In the genomic region with DNA sequence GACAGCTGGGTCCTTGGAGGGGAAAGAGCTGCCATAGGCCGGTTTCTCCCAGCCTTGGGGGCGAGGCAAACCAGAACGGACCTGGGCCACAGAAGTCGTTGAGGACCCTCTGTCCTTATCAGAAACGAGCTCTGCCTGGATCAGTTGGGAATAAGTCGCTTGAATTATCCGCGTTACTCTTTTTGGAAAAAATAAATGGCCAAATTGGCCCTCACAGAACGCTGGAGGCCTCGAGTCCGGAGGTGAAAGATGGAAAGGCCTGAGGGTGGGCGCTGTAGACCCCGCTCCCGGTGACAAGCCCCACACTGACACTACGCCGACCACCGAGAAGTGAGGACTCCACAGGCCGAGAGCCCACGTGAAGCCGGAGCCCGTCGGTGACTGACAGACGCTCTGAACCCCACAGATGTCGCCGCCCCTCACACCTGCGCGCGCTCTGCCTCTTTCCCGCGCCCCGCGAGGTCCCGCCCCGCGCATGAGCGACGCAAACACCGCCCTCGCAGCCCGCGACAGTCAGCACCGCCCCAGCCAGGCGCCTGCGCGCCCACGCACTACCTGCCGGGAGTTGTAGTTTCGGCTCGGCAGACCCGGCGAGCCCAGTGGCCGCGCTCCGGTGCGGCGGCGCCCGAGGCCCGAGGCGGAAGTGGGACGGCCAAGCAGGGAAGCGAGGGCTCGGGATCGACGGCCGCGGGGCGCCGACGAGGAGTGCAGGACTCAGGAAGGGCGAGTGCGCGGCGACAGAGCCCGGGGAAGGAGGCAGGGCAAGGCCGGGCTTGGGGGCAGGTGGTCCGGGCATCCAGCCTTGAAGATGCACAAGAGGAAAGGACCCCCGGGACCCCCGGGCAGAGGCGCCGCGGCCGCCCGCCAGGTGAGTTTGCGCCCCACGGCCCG, we compare ENCODE assay signal across 8 cellular contexts. TPM values are rescaled to one million over a fixed set of nuclear protein-coding genes. Genes with fewer than 3 reads are reported as not detected.
DNase-seq lines count a peak whose midpoint lies in the region; ATAC-seq lines count a peak whose summit lies in the region.

A gene (minus strand): TSS at position 484 of the 891 bp plus-strand sequence. CDS start 1,225 bp downstream, outside the sequence.
A gene (plus strand): TSS at position 568 of the 891 bp plus-strand sequence. CDS start 241 bp downstream, at position 809.

- H3K36me3 ChIP-seq in muscle layer of duodenum (ENCODE audit: control insufficient read depth in 1 of 2, insufficient read depth in 2 of 2, low read length in 2 of 2), result peaks cover 0 to 11% of the 10 kb centered on the region in 2 donors

- H3K4me1 Mint-ChIP-seq in IgD-negative memory B cell, result peaks cover 6 to 12% (median 10%) of the 10 kb centered on the region in 3 donors
- H3K4me1 Mint-ChIP-seq in activated T-cell treated with anti-CD3 and anti-CD28 coated beads, Interleukin-2, amount 50 U/mL, for 24 hours (ENCODE audit: low read depth), result peaks cover 23% of the 10 kb centered on the region

- H3K9me3 Mint-ChIP-seq in IgD-negative memory B cell, result no peaks in the 10 kb centered on the region
- peaks cover 3% of the 10 kb centered on the region for H3K9me3 Mint-ChIP-seq in activated T-cell treated with anti-CD3 and anti-CD28 coated beads, Interleukin-2, amount 50 U/mL, for 24 hours

- no peaks in the 10 kb centered on the region for H3K27me3 ChIP-seq in muscle layer of duodenum (ENCODE audit: low read depth, low read length)

- peak within 1 kb of the TSS; percentile 50 to 96 (median 87) for H3K27ac Mint-ChIP-seq in IgD-negative memory B cell
- peak within 1 kb of the TSS; percentile 91 for H3K27ac Mint-ChIP-seq in activated T-cell treated with anti-CD3 and anti-CD28 coated beads, Interleukin-2, amount 50 U/mL, for 24 hours

- H3K9me3 ChIP-seq in muscle layer of duodenum (ENCODE audit: control insufficient read depth in 1 of 2, low read length in 2 of 2), result no peaks in the 10 kb centered on the region

- peak within 1 kb of the TSS; percentile 86 to 96 (median 90) for H3K4me3 Mint-ChIP-seq in IgD-negative memory B cell
- peak within 1 kb of the TSS; percentile 84 for H3K4me3 Mint-ChIP-seq in activated T-cell treated with anti-CD3 and anti-CD28 coated beads, Interleukin-2, amount 50 U/mL, for 24 hours

- H3K27ac ChIP-seq in muscle layer of duodenum (ENCODE audit: low read length), result peak within 1 kb of the TSS; percentile 58

- H3K36me3 Mint-ChIP-seq in IgD-negative memory B cell, result peaks cover 3% of the 10 kb centered on the region
- peaks cover 14% of the 10 kb centered on the region for H3K36me3 Mint-ChIP-seq in activated T-cell treated with anti-CD3 and anti-CD28 coated beads, Interleukin-2, amount 50 U/mL, for 24 hours (ENCODE audit: low read depth)

- peaks cover 8 to 13% of the 10 kb centered on the region in 2 donors for H3K4me1 ChIP-seq in muscle layer of duodenum (ENCODE audit: control insufficient read depth in 1 of 2, insufficient read depth in 2 of 2, low read length in 2 of 2)

- peak within 1 kb of the TSS; percentile 75 to 85 for H3K4me3 ChIP-seq in muscle layer of duodenum (ENCODE audit: low read depth in 1 of 2, low read length in 2 of 2)

- ATAC-seq in GM21447 (IDR thresholded peaks at IDR 0.05; ENCODE audit: unreplicated experiment) (peak; percentile 94), esophagus mucosa (peak; percentile 96)

- DNase-seq in D341Med (ENCODE audit: low spot score) (peak; percentile 100), OCI-M2 (lab: John Stamatoyannopoulos, UW; ENCODE audit: unreplicated experiment) (peak; percentile 99)
- peak; percentile 97 for DNase-seq in activated T-cell treated with anti-CD3 and anti-CD28 coated beads, Interleukin-2, amount 50 U/mL, for 24 hours
- DNase-seq in stimulated activated CD8-positive, alpha-beta memory T cell treated with anti-CD3 and anti-CD28 coated beads, Interleukin-7, amount 100 ng/mL, for 24 hours (ENCODE audit: low read depth), result peak; percentile 93

- H3K27me3 Mint-ChIP-seq in IgD-negative memory B cell, result no peaks in the 10 kb centered on the region
- H3K27me3 Mint-ChIP-seq in activated T-cell treated with anti-CD3 and anti-CD28 coated beads, Interleukin-2, amount 50 U/mL, for 24 hours, result no peaks in the 10 kb centered on the region

RNA-seq across cellular contexts. Expression of the first gene that starts in this region (rescaled TPM):
- not detected for polyA plus RNA-seq in IgD-negative memory B cell
- 5.7 TPM for total RNA-seq in esophagus mucosa

RNA-seq across cellular contexts. Expression of the second gene that starts in this region (rescaled TPM):
- polyA plus RNA-seq in IgD-negative memory B cell, result 15.5 TPM
- 29.7 TPM for total RNA-seq in esophagus mucosa

Comparison
In these comparisons a context has a peak if more than half of its experiments do, and no peak if none do; other contexts are left out.
1. Peak in every context shown above with its lines: DNase-seq, ATAC-seq, H3K4me3 ChIP-seq and H3K27ac ChIP-seq.